16 cellular contexts compared by ENCODE assay signal in genomic region chr3:145727416-145727930, GRCh38.
DNase-seq lines count a peak whose midpoint lies in the region; ATAC-seq, FAIRE-seq and TF ChIP-seq lines count a peak whose summit lies in the region.
"Had no signal": no experiment of that assay in that cellular context is flagged by ENCODE, and none has a peak within 500 bp of the region (broad histone marks: within the 10 kb centered on the region; RNA-seq: fewer than 3 reads in every experiment).

No MANE protein-coding gene starts in this region.

- H3K4me1 Mint-ChIP-seq in activated CD8-positive, alpha-beta memory T cell treated with anti-CD3 and anti-CD28 coated beads, Interleukin-2, amount 10 ng/mL, durations not matched to agents 7 days and 5 days, result no peaks in the 10 kb centered on the region
- H3K4me1 Mint-ChIP-seq: CD4-positive, alpha-beta memory T cell; IgD-negative memory B cell had no signal

- CTCF ChIA-PET in activated CD8-positive, alpha-beta memory T cell treated with anti-CD3 and anti-CD28 coated beads, Interleukin-2, amount 10 ng/mL, durations not matched to agents 7 days and 5 days (lab: Charles Lee), result no interaction called here

- peak; percentile 47 for FAIRE-seq in bronchial epithelial cell (lab: Jason Lieb, UNC)
- FAIRE-seq: A204.1, D721Med, GM12878 had no signal

- no peak overlapping the region for H3K27ac Mint-ChIP-seq in activated CD8-positive, alpha-beta memory T cell treated with anti-CD3 and anti-CD28 coated beads, Interleukin-2, amount 10 ng/mL, durations not matched to agents 7 days and 5 days
- H3K27ac Mint-ChIP-seq: CD4-positive, alpha-beta memory T cell; HFFc6; IgD-negative memory B cell had no signal

- no peak for TF ChIP-seq CTCF in bronchial epithelial cell (IDR thresholded peaks at IDR 0.05; ENCODE audit: insufficient read depth, low read length, severe bottlenecking)
- TF ChIP-seq CTCF in GM13976 (IDR thresholded peaks at IDR 0.05; ENCODE audit: borderline replicate concordance, control extremely low read depth, extremely low read depth, insufficient read depth, missing control alignments), result no peak

- H3K4me3 ChIP-seq in bronchial epithelial cell (ENCODE audit: low read depth, low read length), result no peak overlapping the region
- H3K4me3 ChIP-seq: GM12878 had no signal

- no peaks in the 10 kb centered on the region for H3K9me3 Mint-ChIP-seq in activated CD8-positive, alpha-beta memory T cell treated with anti-CD3 and anti-CD28 coated beads, Interleukin-2, amount 10 ng/mL, durations not matched to agents 7 days and 5 days (ENCODE audit: low read depth)

- DNase-seq in NCI-H446 (lab: John Stamatoyannopoulos, UW) (peak; percentile 28 to 76), bronchial epithelial cell (ENCODE audit: low read depth) (no peak), globus pallidus (ENCODE audit: low spot score) (peak; percentile 11), GM13976 (ENCODE audit: low spot score) (no peak), DMS79 treated with DMSO at 0.1 percent for 48 hours (lab: John Stamatoyannopoulos, UW) (no peak)
- no peak for DNase-seq in activated CD8-positive, alpha-beta memory T cell treated with anti-CD3 and anti-CD28 coated beads, Interleukin-2, amount 10 ng/mL, durations not matched to agents 7 days and 5 days
- DNase-seq: BE2C; CD4-positive, alpha-beta memory T cell; DMS153; HCEC 1CT; HFFc6 had no signal

- no peaks in the 10 kb centered on the region for H3K27me3 ChIP-seq in bronchial epithelial cell (ENCODE audit: control insufficient read depth, insufficient read depth, low read length)
- H3K27me3 ChIP-seq: BE2C had no signal

- no peaks in the 10 kb centered on the region for H3K36me3 ChIP-seq in bronchial epithelial cell (ENCODE audit: control insufficient read depth, insufficient read depth, low read length)
- H3K36me3 ChIP-seq: BE2C had no signal

- in situ Hi-C loops in GM13976 (cut with MboI; ENCODE audit: low sequenced_read_pairs, unreplicated experiment), result no loop called here

- no peaks in the 10 kb centered on the region for H3K27me3 Mint-ChIP-seq in activated CD8-positive, alpha-beta memory T cell treated with anti-CD3 and anti-CD28 coated beads, Interleukin-2, amount 10 ng/mL, durations not matched to agents 7 days and 5 days
- H3K27me3 Mint-ChIP-seq: CD4-positive, alpha-beta memory T cell; IgD-negative memory B cell had no signal

- no peaks in the 10 kb centered on the region for H3K36me3 Mint-ChIP-seq in activated CD8-positive, alpha-beta memory T cell treated with anti-CD3 and anti-CD28 coated beads, Interleukin-2, amount 10 ng/mL, durations not matched to agents 7 days and 5 days
- H3K36me3 Mint-ChIP-seq: CD4-positive, alpha-beta memory T cell; IgD-negative memory B cell had no signal

- H3K4me3 Mint-ChIP-seq in activated CD8-positive, alpha-beta memory T cell treated with anti-CD3 and anti-CD28 coated beads, Interleukin-2, amount 10 ng/mL, durations not matched to agents 7 days and 5 days, result no peak overlapping the region
- H3K4me3 Mint-ChIP-seq: CD4-positive, alpha-beta memory T cell; HFFc6; IgD-negative memory B cell had no signal

- ATAC-seq in activated CD8-positive, alpha-beta memory T cell treated with anti-CD3 and anti-CD28 coated beads, Interleukin-2, amount 10 ng/mL, durations not matched to agents 7 days and 5 days, result no peak
- no peak for ATAC-seq in GM18858 (IDR thresholded peaks at IDR 0.05; ENCODE audit: unreplicated experiment)
- ATAC-seq: GM12878 had no signal

Comparison
In these comparisons a context has a peak if more than half of its experiments do, and no peak if none do; other contexts are left out.
1. DNase-seq: peak in NCI-H446 (2 of 2) and globus pallidus (single experiment); none in bronchial epithelial cell (single experiment), GM13976 (single experiment), activated CD8-positive, alpha-beta memory T cell treated with anti-CD3 and anti-CD28 coated beads, Interleukin-2, amount 10 ng/mL, durations not matched to agents 7 days and 5 days (single experiment) and DMS79 treated with DMSO at 0.1 percent for 48 hours (single experiment).